7 cellular contexts compared by ENCODE assay signal in the genomic region with DNA sequence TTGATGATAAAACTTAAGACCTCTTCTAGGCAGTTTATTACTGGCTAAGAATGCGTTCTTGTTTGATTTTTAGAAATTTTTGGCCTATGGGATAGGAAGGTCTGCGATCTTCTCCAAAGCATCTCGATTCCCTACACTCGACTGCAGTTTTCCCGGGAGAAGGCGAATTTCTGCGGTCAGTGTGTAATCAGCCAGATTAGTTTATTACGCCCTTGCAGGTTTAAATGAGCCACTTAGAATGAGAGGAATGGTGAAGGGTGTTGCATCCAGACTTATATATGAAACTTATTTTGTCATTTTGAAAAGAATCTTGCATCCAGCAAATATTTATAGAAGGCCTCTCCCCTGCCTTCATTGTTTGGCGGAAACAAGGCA. TPM values are rescaled to one million over a fixed set of nuclear protein-coding genes. Genes with fewer than 3 reads are reported as not detected.
DNase-seq lines count a peak whose midpoint lies in the region; ATAC-seq, FAIRE-seq and TF ChIP-seq lines count a peak whose summit lies in the region.

No MANE protein-coding gene starts in this region.

- TF ChIP-seq RAD21 in HCT116 (IDR thresholded peaks at IDR 0.05; ENCODE audit: low read depth): no peak

- no TSS peak for BruUV-seq in HCT116 (replicated peaks; lab: Mats Ljungman, UMichigan)

- H3K4me1 ChIP-seq in HCT116 (ENCODE audit: control insufficient read depth in 1 of 2, insufficient read depth in 2 of 2, low read length in 2 of 2) (peaks cover 44 to 56% of the 10 kb centered on the region in 2 experiments), small intestine (ENCODE audit: control insufficient read depth in 2 of 2, insufficient read depth in 1 of 2, low read depth in 1 of 2, low read length in 1 of 2) (peaks cover 4% of the 10 kb centered on the region in 2 donors)

- H3K79me2 ChIP-seq in HCT116 (ENCODE audit: insufficient read depth, low read length): peaks cover 79% of the 10 kb centered on the region

- peak overlapping the region; percentile 88 for H3K4me2 ChIP-seq in HCT116 (ENCODE audit: low read length)

- no peak for TF ChIP-seq CTCF in HCT116 (IDR thresholded peaks at IDR 0.05 in 2 of 3, conservative IDR thresholded peaks at IDR 0.05 in 1 of 3; ENCODE audit: borderline replicate concordance in 1 of 3, insufficient read depth in 1 of 3, low read depth in 2 of 3, low read length in 2 of 3)
- TF ChIP-seq CTCF in WI38 (IDR thresholded peaks at IDR 0.05; ENCODE audit: low read depth, low read length): no peak
- no peak for TF ChIP-seq CTCF in glutamatergic neuron (IDR thresholded peaks at IDR 0.05; ENCODE audit: partially characterized antibody, unreplicated experiment)

- H3K9me3 ChIP-seq in HCT116 (ENCODE audit: control insufficient read depth in 1 of 2, insufficient read depth in 1 of 2, low read depth in 1 of 2, low read length in 2 of 2) (no peaks in the 10 kb centered on the region), small intestine (ENCODE audit: control insufficient read depth, low read depth) (no peaks in the 10 kb centered on the region)

- peaks cover 30% of the 10 kb centered on the region; the same call in 1 of the 2 replicates for H4K20me1 ChIP-seq in HCT116 (ENCODE audit: insufficient read depth)

- POLR2A ChIA-PET in HCT116 (lab: Charles Lee): interaction anchor here (2.6 kb wide), 1 partner anchor 114 kb away, joined by 7 read pairs; no protein-coding TSS in a partner anchor

- FAIRE-seq in small intestine (lab: Jason Lieb, UNC): no peak

- H3K4me3 ChIP-seq in HCT116 (replicated peaks in 1 of 2; ENCODE audit: low read depth in 1 of 2, low read length in 2 of 2): peak overlapping the region; percentile 57 to 95
- H3K4me3 ChIP-seq in WI38 (ENCODE audit: low read depth, low read length): peak overlapping the region; percentile 81
- H3K4me3 ChIP-seq in small intestine (ENCODE audit: low read depth in 1 of 2, low read length in 2 of 2): peak overlapping the region; percentile 75 to 76

- peaks cover 27% of the 10 kb centered on the region for H3K4me1 Mint-ChIP-seq in glutamatergic neuron (ENCODE audit: low read depth, unreplicated experiment)

- DNase-seq in HCT116 (ENCODE audit: low read depth, low spot score) (no peak), glutamatergic neuron (no peak), small intestine (no peak)

- no peak overlapping the region for H2AFZ ChIP-seq in HCT116 (ENCODE audit: low read depth, low read length, poor library complexity, severe bottlenecking)

- H3K36me3 ChIP-seq in HCT116 (ENCODE audit: control insufficient read depth in 1 of 2, insufficient read depth in 2 of 2, low read length in 2 of 2): peaks cover 32 to 39% of the 10 kb centered on the region in 2 experiments; a peak in 2 of 4 replicates
- peaks cover 0 to under 1% of the 10 kb centered on the region in 2 donors for H3K36me3 ChIP-seq in small intestine (ENCODE audit: control insufficient read depth in 2 of 2, insufficient read depth in 2 of 2, low read length in 2 of 2)

- peaks cover 15% of the 10 kb centered on the region for H3K9me3 Mint-ChIP-seq in glutamatergic neuron (ENCODE audit: unreplicated experiment)

- H3K27ac ChIP-seq in HCT116 (ENCODE audit: low read depth, low read length): peak overlapping the region; percentile 98
- peak overlapping the region in 1 of 2 donors; percentile 90 for H3K27ac ChIP-seq in small intestine (ENCODE audit: low read depth in 1 of 2, low read length in 1 of 2)

- peak overlapping the region; percentile 100 for H3K4me3 Mint-ChIP-seq in glutamatergic neuron (ENCODE audit: unreplicated experiment)

- intact Hi-C loops in HCT116 (cut with micrococcal nuclease): no loop called here

- TF ChIP-seq POLR2A in HCT116 (IDR thresholded peaks at IDR 0.05; ENCODE audit: borderline replicate concordance, extremely low read depth, insufficient read depth, insufficient read length): no peak

- peak overlapping the region; percentile 98 for H3K27ac Mint-ChIP-seq in glutamatergic neuron (ENCODE audit: unreplicated experiment)

- peaks cover 3% of the 10 kb centered on the region for H3K36me3 Mint-ChIP-seq in glutamatergic neuron (ENCODE audit: unreplicated experiment)

- H3K27me3 Mint-ChIP-seq in glutamatergic neuron (ENCODE audit: unreplicated experiment): peaks cover 10% of the 10 kb centered on the region

- H3K9me2 ChIP-seq in HCT116 (ENCODE audit: insufficient read depth): no peaks in the 10 kb centered on the region

- no peak for ATAC-seq in HCT116
- ATAC-seq in GM21825 (IDR thresholded peaks at IDR 0.05; ENCODE audit: unreplicated experiment): no peak
- no peak for ATAC-seq in GM21717 (IDR thresholded peaks at IDR 0.05; ENCODE audit: unreplicated experiment)
- no peak for ATAC-seq in HG03095 (IDR thresholded peaks at IDR 0.05; ENCODE audit: unreplicated experiment)

- RAD21 ChIA-PET in HCT116 (lab: Charles Lee; ENCODE audit: low non-redundant PET in 1 of 2, low total read pairs in 2 of 2, uncharacterized antibody in 2 of 2, unreplicated experiment in 2 of 2): no interaction called here

- CTCF ChIA-PET in HCT116 (lab: Charles Lee): no interaction called here

- H3K27me3 ChIP-seq in HCT116 (ENCODE audit: insufficient read depth, low read length) (no peaks in the 10 kb centered on the region), small intestine (ENCODE audit: control insufficient read depth in 2 of 2, insufficient read depth in 2 of 2, low read length in 2 of 2) (no peaks in the 10 kb centered on the region)

- WGBS in small intestine, 3 donors: 19 to 43% (median 40%) methylated on average over 9 of the region's 9 CpGs

- peak overlapping the region; percentile 96 for H3K9ac ChIP-seq in HCT116 (ENCODE audit: low read length)

TF ChIP-seq in HCT116, 20 proteins besides CTCF, POLR2A, EP300 and RAD21:
- TF ChIP-seq, protein P1, sequence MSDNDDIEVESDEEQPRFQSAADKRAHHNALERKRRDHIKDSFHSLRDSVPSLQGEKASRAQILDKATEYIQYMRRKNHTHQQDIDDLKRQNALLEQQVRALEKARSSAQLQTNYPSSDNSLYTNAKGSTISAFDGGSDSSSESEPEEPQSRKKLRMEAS (IDR thresholded peaks at IDR 0.05): no peak

RNA-seq across cellular contexts. Expression of a gene that starts 1.2 kb away (rescaled TPM):
- total RNA-seq in HCT116 (2021; ENCODE audit: unreplicated experiment) (326 TPM), glutamatergic neuron (ENCODE audit: unreplicated experiment) (48.1 TPM)
- polyA plus RNA-seq in HCT116 (2012): 76.1 and 98.0 TPM in 2 replicates
- polyA plus RNA-seq in small intestine: 10 to 100 TPM in 1 of 3 donors, 1 to 10 TPM in 2; 3.0 to 15.3 (median 5.8) TPM
